Comparison of ENCODE assay signal across 14 cellular contexts in the genomic region with DNA sequence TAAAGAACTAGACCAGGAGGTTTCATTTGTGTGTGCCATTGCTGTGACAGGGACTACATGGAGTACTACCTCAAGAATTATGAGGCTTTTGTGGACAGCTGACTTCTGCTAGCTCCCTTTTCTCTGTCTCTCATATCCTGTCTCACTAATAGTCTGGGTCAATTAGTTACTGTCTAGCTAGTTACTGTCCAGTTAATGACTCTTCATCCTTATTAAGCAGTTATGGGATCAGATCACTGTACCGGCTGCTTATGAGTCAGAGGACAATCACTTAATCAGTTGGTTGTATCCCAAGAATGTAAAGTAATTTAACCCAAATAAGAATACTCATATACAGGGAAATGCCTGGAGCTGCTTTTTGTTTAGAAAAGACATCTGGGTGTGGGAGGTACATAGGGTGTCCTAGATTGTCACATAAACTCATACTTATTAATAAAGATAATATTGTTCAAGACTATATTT.
DNase-seq lines count a peak whose midpoint lies in the region; ATAC-seq and TF ChIP-seq lines count a peak whose summit lies in the region.
"Had no signal": no experiment of that assay in that cellular context is flagged by ENCODE, and none has a peak within 500 bp of the region (broad histone marks: within the 10 kb centered on the region; RNA-seq: fewer than 3 reads in every experiment).

No MANE protein-coding gene starts in this region.

- H3K9ac ChIP-seq in adipocyte (ENCODE audit: low read length) = no peak overlapping the region

- no peak overlapping the region for H3K4me3 ChIP-seq in adipocyte (ENCODE audit: low read length)
- H3K4me3 ChIP-seq in left lung = no peak overlapping the region
- no peak overlapping the region for H3K4me3 ChIP-seq in psoas muscle
- H3K4me3 ChIP-seq: cardiac muscle cell had no signal

- H3K4me1 ChIP-seq in adipocyte (ENCODE audit: control insufficient read depth, insufficient read depth, low read length) (peaks cover 5% of the 10 kb centered on the region), foreskin keratinocyte (no peaks in the 10 kb centered on the region), left lung (no peaks in the 10 kb centered on the region), psoas muscle (no peaks in the 10 kb centered on the region)
- H3K4me1 ChIP-seq: BE2C had no signal

- H3K4me1 Mint-ChIP-seq in HFFc6 (ENCODE audit: low read depth) = peaks cover 45% of the 10 kb centered on the region
- H3K4me1 Mint-ChIP-seq: T-cell had no signal

- ATAC-seq in foreskin keratinocyte (peak; percentile 82), left lung (no peak), psoas muscle (no peak)
- ATAC-seq: T-cell had no signal

- WGBS in psoas muscle, 3 donors = 76 to 85% (median 78%) methylated on average over 1 of the region's 1 CpG

- no peaks in the 10 kb centered on the region for H3K9me3 Mint-ChIP-seq in HFFc6
- H3K9me3 Mint-ChIP-seq: activated T-helper 1 cell treated with anti-CD3 and anti-CD28 coated beads, Interleukin-12 subunit alpha, Interleukin-12 subunit beta, Interleukin-2, Interleukin-4 antibody, amounts not matched to agents 30 ng/mL and 10 ng/mL and 1 ng/mL, durations not matched to agents 14 hours and 24 hours and 36 hours; T-cell had no signal

- H3K27me3 Mint-ChIP-seq in HFFc6 (ENCODE audit: insufficient read depth) = no peaks in the 10 kb centered on the region
- H3K27me3 Mint-ChIP-seq: T-cell had no signal

- no peak overlapping the region for H3K27ac ChIP-seq in foreskin keratinocyte
- no peak overlapping the region for H3K27ac ChIP-seq in left lung
- no peak overlapping the region for H3K27ac ChIP-seq in psoas muscle
- H3K27ac ChIP-seq: cardiac muscle cell, epithelial cell of prostate had no signal

- H3K9me3 ChIP-seq in adipocyte (ENCODE audit: control insufficient read depth, low read length) (no peaks in the 10 kb centered on the region), left lung (no peaks in the 10 kb centered on the region), psoas muscle (no peaks in the 10 kb centered on the region)
- H3K9me3 ChIP-seq: BE2C had no signal

- TF ChIP-seq CTCF in AG09319 (IDR thresholded peaks at IDR 0.05; ENCODE audit: low read depth, low read length) (no peak), HFFc6 (IDR thresholded peaks at IDR 0.05) (no peak), foreskin keratinocyte (conservative IDR thresholded peaks at IDR 0.05) (no peak), left lung (IDR thresholded peaks at IDR 0.05) (no peak), psoas muscle (IDR thresholded peaks at IDR 0.05) (no peak)

- no peaks in the 10 kb centered on the region for H3K27me3 ChIP-seq in adipocyte (replicated peaks; ENCODE audit: control insufficient read depth, insufficient read depth, low read length)
- H3K27me3 ChIP-seq in foreskin keratinocyte = no peaks in the 10 kb centered on the region
- H3K27me3 ChIP-seq in left lung = no peaks in the 10 kb centered on the region
- no peaks in the 10 kb centered on the region for H3K27me3 ChIP-seq in psoas muscle (ENCODE audit: insufficient read depth in 3 of 3, low read length in 2 of 3)
- H3K27me3 ChIP-seq: BE2C, cardiac muscle cell had no signal

- peak overlapping the region; percentile 42 for H3K27ac Mint-ChIP-seq in HFFc6
- H3K27ac Mint-ChIP-seq: activated T-helper 1 cell treated with anti-CD3 and anti-CD28 coated beads, Interleukin-12 subunit alpha, Interleukin-12 subunit beta, Interleukin-2, Interleukin-4 antibody, amounts not matched to agents 30 ng/mL and 10 ng/mL and 1 ng/mL, durations not matched to agents 14 hours and 24 hours and 36 hours; T-cell had no signal

- peak overlapping the region; percentile 12 for H3K4me3 Mint-ChIP-seq in HFFc6
- H3K4me3 Mint-ChIP-seq: activated T-helper 1 cell treated with anti-CD3 and anti-CD28 coated beads, Interleukin-12 subunit alpha, Interleukin-12 subunit beta, Interleukin-2, Interleukin-4 antibody, amounts not matched to agents 30 ng/mL and 10 ng/mL and 1 ng/mL, durations not matched to agents 14 hours and 24 hours and 36 hours; T-cell had no signal

- DNase-seq in AG09319 (ENCODE audit: extremely low read depth, low read depth) (peak; percentile 11), HFFc6 (peak; percentile 80), adipocyte (ENCODE audit: low read depth) (peak; percentile 24), foreskin keratinocyte (peak; percentile 31 to 59), pons (ENCODE audit: low spot score) (no peak), cerebellar cortex (ENCODE audit: low spot score) (no peak), left lung (no peak), psoas muscle (no peak)
- DNase-seq: BE2C; stimulated activated naive CD4-positive, alpha-beta T cell treated with Interleukin-2 at 50 U/mL for 16 hours; T-cell had no signal

- H3K36me3 Mint-ChIP-seq in HFFc6 (ENCODE audit: low read depth) = peaks cover 16% of the 10 kb centered on the region

- H3K36me3 ChIP-seq in adipocyte (ENCODE audit: control insufficient read depth, insufficient read depth, low read length, severe bottlenecking) = peaks cover 3% of the 10 kb centered on the region
- H3K36me3 ChIP-seq in left lung = no peaks in the 10 kb centered on the region
- H3K36me3 ChIP-seq in psoas muscle (ENCODE audit: insufficient read depth in 1 of 2, low read depth in 1 of 2) = no peaks in the 10 kb centered on the region
- H3K36me3 ChIP-seq: BE2C, cardiac muscle cell had no signal

- intact Hi-C loops in left lung (cut with DNase I) = no loop called here
- intact Hi-C loops in psoas muscle (cut with DNase I) = no loop called here

Comparison
In these comparisons a context has a peak if more than half of its experiments do, and no peak if none do; other contexts are left out.
1. DNase-seq: peak in AG09319 (single experiment), HFFc6 (single experiment), adipocyte (single experiment) and foreskin keratinocyte (2 of 2); none in pons (single experiment), cerebellar cortex (single experiment), left lung (0 of 2) and psoas muscle (0 of 2).